ENCODE assay signal across 8 cellular contexts in the genomic region with DNA sequence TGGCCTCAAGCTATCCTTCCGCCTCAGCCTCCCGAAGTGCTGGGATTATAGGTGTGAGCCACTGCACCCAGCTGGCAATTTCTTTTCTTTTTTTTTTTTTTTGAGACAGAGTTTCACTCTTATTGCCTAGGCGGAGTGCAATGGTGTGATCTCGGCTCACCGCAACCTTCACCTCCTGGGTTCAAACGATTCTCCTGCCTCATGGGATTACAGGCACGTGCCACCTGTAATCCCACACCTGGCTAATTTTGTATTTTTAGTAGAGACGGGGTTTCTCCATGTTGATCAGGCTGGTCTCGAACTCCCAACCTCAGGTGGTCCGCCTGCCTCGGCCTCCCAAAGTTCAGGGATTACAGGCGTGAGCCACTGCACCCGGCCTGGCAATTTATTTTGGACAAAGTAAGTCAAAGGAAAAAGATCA. TPM values are rescaled to one million over a fixed set of nuclear protein-coding genes. Genes with fewer than 3 reads are reported as not detected.
DNase-seq lines count a peak whose midpoint lies in the region; ATAC-seq and TF ChIP-seq lines count a peak whose summit lies in the region.
"Not testable (repeated sequence)": the region's sequence is repeated elsewhere in the genome, so short reads cannot be mapped to it uniquely, and the experiment has no call there.

No MANE protein-coding gene starts in this region.

- ATAC-seq in PC-3; activated CD8-positive, alpha-beta memory T cell treated with anti-CD3 and anti-CD28 coated beads, Interleukin-2, amount 10 ng/mL, durations not matched to agents 7 days and 5 days; body of pancreas: not testable (repeated sequence)

- not testable (repeated sequence) for H3K9me3 ChIP-seq in PC-3 (ENCODE audit: low read length); body of pancreas; fibroblast of lung (ENCODE audit: control insufficient read depth, insufficient read depth, low read depth, low read length); skeletal muscle tissue (ENCODE audit: control insufficient read depth in 3 of 3, low read length in 3 of 3); transverse colon

- H3K4me3 Mint-ChIP-seq in activated CD8-positive, alpha-beta memory T cell treated with anti-CD3 and anti-CD28 coated beads, Interleukin-2, amount 10 ng/mL, durations not matched to agents 7 days and 5 days = peak overlapping the region; percentile 92
- peak overlapping the region; percentile 42 for H3K4me3 Mint-ChIP-seq in mesothelial cell of epicardium

- CTCF ChIA-PET in PC-3 (lab: Charles Lee) = not testable (repeated sequence)
- CTCF ChIA-PET in activated CD8-positive, alpha-beta memory T cell treated with anti-CD3 and anti-CD28 coated beads, Interleukin-2, amount 10 ng/mL, durations not matched to agents 7 days and 5 days (lab: Charles Lee) = interaction anchor here (0.7 to 7.0 kb wide), 9 partner anchors 8 to 146 kb away, joined by 3 to 83 read pairs (median 7); no protein-coding TSS in a partner anchor

- in situ Hi-C loops in transverse colon (cut with MboI; ENCODE audit: low pct_ligation_motif_present in 1 of 4, low pct_unique_long_range_greater_than_20kb in 1 of 4, low sequenced_read_pairs in 3 of 4) = not testable (repeated sequence)

- not testable (repeated sequence) for H3K9ac ChIP-seq in PC-3 (ENCODE audit: low read length); fibroblast of lung (ENCODE audit: insufficient read depth, low read length)
- H3K9ac ChIP-seq in skeletal muscle tissue (ENCODE audit: low read depth in 1 of 3, low read length in 3 of 3) = peak overlapping the region in 2 of 3 donors; percentile 33 to 45

- TF ChIP-seq EP300 in transverse colon (IDR thresholded peaks at IDR 0.05; ENCODE audit: low read depth) = not testable (repeated sequence)

- H3K27me3 ChIP-seq in PC-3 (ENCODE audit: low read length); body of pancreas; fibroblast of lung (ENCODE audit: control insufficient read depth, insufficient read depth, low read length); skeletal muscle tissue (ENCODE audit: control insufficient read depth in 3 of 3, insufficient read depth in 3 of 3, low read length in 3 of 3); transverse colon: not testable (repeated sequence)

- H3K4me1 Mint-ChIP-seq in activated CD8-positive, alpha-beta memory T cell treated with anti-CD3 and anti-CD28 coated beads, Interleukin-2, amount 10 ng/mL, durations not matched to agents 7 days and 5 days = peaks cover 53% of the 10 kb centered on the region
- peaks cover 31% of the 10 kb centered on the region for H3K4me1 Mint-ChIP-seq in mesothelial cell of epicardium

- 78 to 86% methylated on average over 13 of the region's 13 CpGs for WGBS in body of pancreas, 2 donors
- 25 to 60% methylated on average over 2 to 13 of the region's 13 CpGs for WGBS in transverse colon (ENCODE audit: low coverage in 1 of 2), 2 donors

- H3K4me2 ChIP-seq in PC-3 (ENCODE audit: low read length) = peak overlapping the region; percentile 3; the same call in 1 of the 2 replicates
- not testable (repeated sequence) for H3K4me2 ChIP-seq in fibroblast of lung (ENCODE audit: extremely low read depth, insufficient read depth, low read length)

- not testable (repeated sequence) for H3K9me3 Mint-ChIP-seq in activated CD8-positive, alpha-beta memory T cell treated with anti-CD3 and anti-CD28 coated beads, Interleukin-2, amount 10 ng/mL, durations not matched to agents 7 days and 5 days (ENCODE audit: low read depth); mesothelial cell of epicardium

- H3K9me2 ChIP-seq in PC-3 (replicated peaks; ENCODE audit: low read length) = not testable (repeated sequence)

- H3K4me1 ChIP-seq in PC-3 (ENCODE audit: insufficient read depth, low read length) (peaks cover 39% of the 10 kb centered on the region), body of pancreas (peaks cover 80% of the 10 kb centered on the region), fibroblast of lung (ENCODE audit: control insufficient read depth, extremely low read depth, insufficient read depth, low read length) (peaks cover 18% of the 10 kb centered on the region), skeletal muscle tissue (ENCODE audit: control insufficient read depth in 3 of 3, insufficient read depth in 3 of 3, low read length in 3 of 3) (peaks cover 67 to 71% (median 69%) of the 10 kb centered on the region in 3 donors), transverse colon (peaks cover 51 to 83% (median 77%) of the 10 kb centered on the region in 4 donors)

- not testable (repeated sequence) for BruUV-seq in PC-3 (replicated peaks; lab: Mats Ljungman, UMichigan)

- H3K36me3 ChIP-seq in PC-3 (ENCODE audit: low read depth, low read length); body of pancreas (replicated peaks in 1 of 2; ENCODE audit: insufficient read depth in 1 of 2, low read depth in 2 of 2); fibroblast of lung (ENCODE audit: control insufficient read depth, insufficient read depth, low read length); skeletal muscle tissue (ENCODE audit: control insufficient read depth in 3 of 3, insufficient read depth in 3 of 3, low read length in 3 of 3): not testable (repeated sequence)
- peaks cover 0 to 14% (median 0%) of the 10 kb centered on the region in 4 donors for H3K36me3 ChIP-seq in transverse colon

- not testable (repeated sequence) for TF ChIP-seq POLR2A in body of pancreas (IDR thresholded peaks at IDR 0.05); transverse colon (IDR thresholded peaks at IDR 0.05)

- POLR2A ChIA-PET in PC-3 (lab: Charles Lee; ENCODE audit: unreplicated experiment) = not testable (repeated sequence)

- not testable (repeated sequence) for H3K27me3 Mint-ChIP-seq in activated CD8-positive, alpha-beta memory T cell treated with anti-CD3 and anti-CD28 coated beads, Interleukin-2, amount 10 ng/mL, durations not matched to agents 7 days and 5 days; mesothelial cell of epicardium (ENCODE audit: low read depth)

- peaks cover 11% of the 10 kb centered on the region; the same call in 1 of the 2 replicates for H4K20me1 ChIP-seq in PC-3 (ENCODE audit: low read length)
- not testable (repeated sequence) for H4K20me1 ChIP-seq in fibroblast of lung (ENCODE audit: control insufficient read depth, extremely low read depth, insufficient read depth, low read length)

- H2AFZ ChIP-seq in PC-3 (ENCODE audit: low read length); fibroblast of lung (ENCODE audit: low read length): not testable (repeated sequence)

- not testable (repeated sequence) for H3F3A ChIP-seq in PC-3 (ENCODE audit: low read length, unreplicated experiment)

- H3K79me2 ChIP-seq in PC-3 (ENCODE audit: low read length) = peaks cover 45% of the 10 kb centered on the region
- H3K79me2 ChIP-seq in fibroblast of lung (ENCODE audit: control insufficient read depth, insufficient read depth, low read length) = peaks cover 35% of the 10 kb centered on the region

- intact Hi-C loops in PC-3 (cut with micrococcal nuclease) = loop anchor here (10.0 kb wide), 1 partner anchor 163 kb away; the partner anchor contains the start of gene EXOC7
- intact Hi-C loops in body of pancreas (cut with DNase I); transverse colon (cut with DNase I; ENCODE audit: low total_unique reads): not testable (repeated sequence)

- peak overlapping the region; percentile 99 for H3K27ac Mint-ChIP-seq in activated CD8-positive, alpha-beta memory T cell treated with anti-CD3 and anti-CD28 coated beads, Interleukin-2, amount 10 ng/mL, durations not matched to agents 7 days and 5 days
- peak overlapping the region; percentile 56 for H3K27ac Mint-ChIP-seq in mesothelial cell of epicardium

- not testable (repeated sequence) for DNase-seq in PC-3; body of pancreas; fibroblast of lung (ENCODE audit: low read depth in 2 of 2); mesothelial cell of epicardium (ENCODE audit: low spot score in 2 of 2, unreplicated experiment in 2 of 2); transverse colon
- DNase-seq in activated CD8-positive, alpha-beta memory T cell treated with anti-CD3 and anti-CD28 coated beads, Interleukin-2, amount 10 ng/mL, durations not matched to agents 7 days and 5 days = peak; percentile 57

- peaks cover 52% of the 10 kb centered on the region for H3K36me3 Mint-ChIP-seq in activated CD8-positive, alpha-beta memory T cell treated with anti-CD3 and anti-CD28 coated beads, Interleukin-2, amount 10 ng/mL, durations not matched to agents 7 days and 5 days
- not testable (repeated sequence) for H3K36me3 Mint-ChIP-seq in mesothelial cell of epicardium

- TF ChIP-seq CTCF in GM12875 (IDR thresholded peaks at IDR 0.05; ENCODE audit: borderline replicate concordance, insufficient read depth, low read depth, low read length); PC-3 (conservative IDR thresholded peaks at IDR 0.05; ENCODE audit: low read depth, low read length); body of pancreas (IDR thresholded peaks at IDR 0.05); fibroblast of lung (conservative IDR thresholded peaks at IDR 0.05 in 1 of 2, IDR thresholded peaks at IDR 0.05 in 1 of 2; ENCODE audit: low read depth in 1 of 2, low read length in 2 of 2); mesothelial cell of epicardium (IDR thresholded peaks at IDR 0.05; ENCODE audit: unreplicated experiment); transverse colon (IDR thresholded peaks at IDR 0.05): not testable (repeated sequence)

- not testable (repeated sequence) for H3K27ac ChIP-seq in PC-3 (ENCODE audit: low read length)
- H3K27ac ChIP-seq in body of pancreas (peak overlapping the region in 3 of 4 donors; percentile 64 to 96 (median 83)), fibroblast of lung (ENCODE audit: insufficient read depth, low read length) (peak overlapping the region; percentile 67), skeletal muscle tissue (ENCODE audit: low read depth, low read length) (peak overlapping the region; percentile 78), transverse colon (peak overlapping the region; percentile 94 to 98 (median 96))

- H3K4me3 ChIP-seq in GM12875 (ENCODE audit: low read depth, low read length) (peak overlapping the region; percentile 70), skeletal muscle tissue (ENCODE audit: low read length in 3 of 3) (peak overlapping the region in 1 of 3 donors; percentile 38), transverse colon (peak overlapping the region in 1 of 4 donors; percentile 99)
- H3K4me3 ChIP-seq in PC-3 (ENCODE audit: low read length); body of pancreas; fibroblast of lung (replicated peaks in 1 of 4; ENCODE audit: control extremely low read depth in 1 of 4, insufficient read depth in 1 of 4, low read depth in 3 of 4, low read length in 4 of 4): not testable (repeated sequence)

RNA-seq across cellular contexts. Expression of gene UBALD2, which starts 2.4 kb away (rescaled TPM):
- total RNA-seq in PC-3 (2014; rRNA removed) (59.5 and 63.5 TPM in 2 replicates), body of pancreas (1 to 10 TPM; 4.2 to 7.3 TPM), fibroblast of lung (2.6 and 7.3 TPM in 2 replicates), mesothelial cell of epicardium (25.3 to 26.4 TPM (median 25.7 TPM) in 3 replicates), skeletal muscle tissue (2.6 TPM), transverse colon (10 to 100 TPM; 25.5 to 51.2 (median 34.5) TPM)
- total RNA-seq in activated CD8-positive, alpha-beta memory T cell treated with anti-CD3 and anti-CD28 coated beads, Interleukin-2, amount 10 ng/mL, durations not matched to agents 7 days and 5 days = 100 to 1,000 TPM; 260 to 406 TPM
- 4.1 and 9.4 TPM in 2 replicates for polyA plus RNA-seq in fibroblast of lung
- polyA plus RNA-seq in fibroblast of lung (2012) = 15.3 and 26.4 TPM in 2 replicates
- polyA minus RNA-seq in fibroblast of lung (ENCODE audit: low replicate concordance) = 14.1 and 21.4 TPM in 2 replicates

RNA-seq across cellular contexts. Expression of gene RNF157, which starts 27.3 kb away (rescaled TPM):
- total RNA-seq in PC-3 (2014; rRNA removed) (7.3 and 7.4 TPM in 2 replicates), body of pancreas (10 to 100 TPM in 1 of 2 donors, 1 to 10 TPM in 1; 4.7 to 29.3 TPM), fibroblast of lung (0.51 and 3.1 TPM in 2 replicates), mesothelial cell of epicardium (6.8 to 8.0 TPM (median 7.8 TPM) in 3 replicates), skeletal muscle tissue (6.8 TPM), transverse colon (100 to 1,000 TPM in 1 of 4 donors, 10 to 100 TPM in 3; 32.5 to 164 (median 54.8) TPM)
- total RNA-seq in activated CD8-positive, alpha-beta memory T cell treated with anti-CD3 and anti-CD28 coated beads, Interleukin-2, amount 10 ng/mL, durations not matched to agents 7 days and 5 days = 100 to 1,000 TPM in 1 of 2 experiments, 10 to 100 TPM in 1; 73.0 to 148 TPM
- polyA plus RNA-seq in fibroblast of lung = 2.0 and 7.7 TPM in 2 replicates
- polyA plus RNA-seq in fibroblast of lung (2012) = 1.5 and 5.7 TPM in 2 replicates
- polyA minus RNA-seq in fibroblast of lung (ENCODE audit: low replicate concordance) = 1.5 and 5.5 TPM in 2 replicates

RNA-seq across cellular contexts. Expression of gene QRICH2, which starts 40.5 kb away (rescaled TPM):
- total RNA-seq in PC-3 (2014; rRNA removed) (2.2 and 5.7 TPM in 2 replicates), body of pancreas (1 to 10 TPM in 1 of 2 donors, under 1 TPM in 1; 0.66 to 1.6 TPM), fibroblast of lung (4.3 and 4.6 TPM in 2 replicates), mesothelial cell of epicardium (7.2 to 8.6 TPM (median 7.7 TPM) in 3 replicates), skeletal muscle tissue (2.1 TPM), transverse colon (1 to 10 TPM; 1.6 to 2.6 (median 2.0) TPM)
- 1 to 10 TPM; 3.8 to 5.8 TPM for total RNA-seq in activated CD8-positive, alpha-beta memory T cell treated with anti-CD3 and anti-CD28 coated beads, Interleukin-2, amount 10 ng/mL, durations not matched to agents 7 days and 5 days
- polyA plus RNA-seq in fibroblast of lung = 0.26 and 0.42 TPM in 2 replicates
- 0.20 and 0.54 TPM in 2 replicates for polyA plus RNA-seq in fibroblast of lung (2012)
- 4.0 and 4.2 TPM in 2 replicates for polyA minus RNA-seq in fibroblast of lung (ENCODE audit: low replicate concordance)
